32 cellular contexts compared by ENCODE assay signal in genomic region chr6:142404751-142405150, GRCh38.
"Had no signal": no experiment of that assay in that cellular context is flagged by ENCODE, and none has a peak within 500 bp of the region (broad histone marks: within the 10 kb centered on the region; RNA-seq: fewer than 3 reads in every experiment).

No MANE protein-coding gene starts in this region.

- H3K9me3 Mint-ChIP-seq: activated CD4-positive, alpha-beta T cell treated with anti-CD3 and anti-CD28 coated beads, Interleukin-2, amount 10 ng/mL, durations not matched to agents 24 days and 14 days; activated CD8-positive, alpha-beta T cell treated with anti-CD3 and anti-CD28 coated beads for 36 hours; activated naive CD4-positive, alpha-beta T cell treated with anti-CD3 and anti-CD28 coated beads, Interleukin-2, amount 50 U/mL, for 24 hours; activated naive CD8-positive, alpha-beta T cell treated with anti-CD3 and anti-CD28 coated beads, Interleukin-2, amount 10 ng/mL, durations not matched to agents 7 days and 5 days; activated T-cell treated with anti-CD3 and anti-CD28 coated beads, Interleukin-2, amount 50 U/mL, for 72 hours; activated T-helper 17 cell treated with anti-CD3 and anti-CD28 coated beads, Interleukin-2, amount 50 U/mL, for 72 hours had no signal

- H3K4me1 ChIP-seq: ascending aorta, breast epithelium had no signal

- H3K36me3 ChIP-seq: ascending aorta, breast epithelium, WERI-Rb-1 had no signal

- H3K4me3 Mint-ChIP-seq: activated CD4-positive, alpha-beta T cell treated with anti-CD3 and anti-CD28 coated beads, Interleukin-2, amount 10 ng/mL, durations not matched to agents 24 days and 14 days; activated CD8-positive, alpha-beta T cell treated with anti-CD3 and anti-CD28 coated beads for 36 hours; activated naive CD4-positive, alpha-beta T cell treated with anti-CD3 and anti-CD28 coated beads, Interleukin-2, amount 50 U/mL, for 24 hours; activated naive CD8-positive, alpha-beta T cell treated with anti-CD3 and anti-CD28 coated beads, Interleukin-2, amount 10 ng/mL, durations not matched to agents 7 days and 5 days; activated T-cell treated with anti-CD3 and anti-CD28 coated beads, Interleukin-2, amount 50 U/mL, for 72 hours; activated T-helper 17 cell treated with anti-CD3 and anti-CD28 coated beads, Interleukin-2, amount 50 U/mL, for 72 hours had no signal

- H3K36me3 Mint-ChIP-seq: activated naive CD4-positive, alpha-beta T cell treated with anti-CD3 and anti-CD28 coated beads, Interleukin-2, amount 50 U/mL, for 24 hours; activated naive CD8-positive, alpha-beta T cell treated with anti-CD3 and anti-CD28 coated beads, Interleukin-2, amount 10 ng/mL, durations not matched to agents 7 days and 5 days had no signal

- H3K4me1 Mint-ChIP-seq: activated T-helper 17 cell treated with anti-CD3 and anti-CD28 coated beads, Interleukin-2, amount 50 U/mL, for 72 hours had no signal

- H3K27ac Mint-ChIP-seq: activated CD4-positive, alpha-beta T cell treated with anti-CD3 and anti-CD28 coated beads, Interleukin-2, amount 10 ng/mL, durations not matched to agents 24 days and 14 days; activated CD8-positive, alpha-beta T cell treated with anti-CD3 and anti-CD28 coated beads for 36 hours; activated naive CD4-positive, alpha-beta T cell treated with anti-CD3 and anti-CD28 coated beads, Interleukin-2, amount 50 U/mL, for 24 hours; activated naive CD8-positive, alpha-beta T cell treated with anti-CD3 and anti-CD28 coated beads, Interleukin-2, amount 10 ng/mL, durations not matched to agents 7 days and 5 days; activated T-cell treated with anti-CD3 and anti-CD28 coated beads, Interleukin-2, amount 50 U/mL, for 72 hours; activated T-helper 17 cell treated with anti-CD3 and anti-CD28 coated beads, Interleukin-2, amount 50 U/mL, for 72 hours had no signal

- H3K4me2 ChIP-seq: PC-9 had no signal

- H3K9me3 ChIP-seq: ascending aorta, body of pancreas, breast epithelium had no signal

- DNase-seq: activated CD4-positive, alpha-beta T cell treated with anti-CD3 and anti-CD28 coated beads for 1 hour; activated CD4-positive, alpha-beta T cell treated with anti-CD3 and anti-CD28 coated beads, Interleukin-2, amount 10 ng/mL, durations not matched to agents 24 days and 14 days; activated CD4-positive, alpha-beta T cell treated with anti-CD3 and anti-CD28 coated beads, Interleukin-2, amount 50 U/mL, for 4 hours; activated CD4-positive, CD25-positive, alpha-beta regulatory T cell; activated CD8-positive, alpha-beta T cell treated with anti-CD3 and anti-CD28 coated beads for 36 hours; activated gamma-delta T cell; activated naive CD4-positive, alpha-beta T cell treated with Interleukin-2 at 50 U/mL for 16 hours; activated naive CD8-positive, alpha-beta T cell treated with anti-CD3 and anti-CD28 coated beads, Interleukin-2, amount 10 ng/mL, durations not matched to agents 7 days and 5 days; activated T-cell treated with anti-CD3 and anti-CD28 coated beads, Interleukin-2, amount 50 U/mL, for 1 hour; activated T-cell treated with anti-CD3 and anti-CD28 coated beads, Interleukin-2, amount 50 U/mL, for 72 hours; amygdala; body of pancreas; NCI-H1092 treated with DMSO at 0.1 percent for 48 hours; NCI-H1417; NCI-H146; NCI-H187; NCI-H2029 treated with DMSO at 0.1 percent for 48 hours; NCI-H2107; NCI-H2171; NCI-H510A; NCI-H526; NCI-H748 treated with DMSO at 0.1 percent for 48 hours; NK-92 treated with Interleukin-12 subunit alpha and Interleukin-12 subunit beta, amount 100 ng/mL, for 24 hours; PC-9; Right ventricle myocardium superior; T1000; WERI-Rb-1 had no signal

- H3K4me3 ChIP-seq: ascending aorta, body of pancreas, breast epithelium, PC-9, SK-N-MC had no signal

- H2AFZ ChIP-seq: PC-9 had no signal

- H3K27ac ChIP-seq: ascending aorta, body of pancreas, breast epithelium, PC-9, WERI-Rb-1 had no signal

- H3K27me3 Mint-ChIP-seq: activated naive CD4-positive, alpha-beta T cell treated with anti-CD3 and anti-CD28 coated beads, Interleukin-2, amount 50 U/mL, for 24 hours had no signal

- ATAC-seq: activated CD8-positive, alpha-beta T cell treated with anti-CD3 and anti-CD28 coated beads for 36 hours; activated T-cell treated with anti-CD3 and anti-CD28 coated beads, Interleukin-2, amount 50 U/mL, for 72 hours; activated T-helper 17 cell treated with anti-CD3 and anti-CD28 coated beads, Interleukin-2, amount 50 U/mL, for 72 hours; body of pancreas had no signal

- H3K27me3 ChIP-seq: ascending aorta, body of pancreas, breast epithelium had no signal
